Comparison of ENCODE assay signal across 8 cellular contexts in the genomic region with DNA sequence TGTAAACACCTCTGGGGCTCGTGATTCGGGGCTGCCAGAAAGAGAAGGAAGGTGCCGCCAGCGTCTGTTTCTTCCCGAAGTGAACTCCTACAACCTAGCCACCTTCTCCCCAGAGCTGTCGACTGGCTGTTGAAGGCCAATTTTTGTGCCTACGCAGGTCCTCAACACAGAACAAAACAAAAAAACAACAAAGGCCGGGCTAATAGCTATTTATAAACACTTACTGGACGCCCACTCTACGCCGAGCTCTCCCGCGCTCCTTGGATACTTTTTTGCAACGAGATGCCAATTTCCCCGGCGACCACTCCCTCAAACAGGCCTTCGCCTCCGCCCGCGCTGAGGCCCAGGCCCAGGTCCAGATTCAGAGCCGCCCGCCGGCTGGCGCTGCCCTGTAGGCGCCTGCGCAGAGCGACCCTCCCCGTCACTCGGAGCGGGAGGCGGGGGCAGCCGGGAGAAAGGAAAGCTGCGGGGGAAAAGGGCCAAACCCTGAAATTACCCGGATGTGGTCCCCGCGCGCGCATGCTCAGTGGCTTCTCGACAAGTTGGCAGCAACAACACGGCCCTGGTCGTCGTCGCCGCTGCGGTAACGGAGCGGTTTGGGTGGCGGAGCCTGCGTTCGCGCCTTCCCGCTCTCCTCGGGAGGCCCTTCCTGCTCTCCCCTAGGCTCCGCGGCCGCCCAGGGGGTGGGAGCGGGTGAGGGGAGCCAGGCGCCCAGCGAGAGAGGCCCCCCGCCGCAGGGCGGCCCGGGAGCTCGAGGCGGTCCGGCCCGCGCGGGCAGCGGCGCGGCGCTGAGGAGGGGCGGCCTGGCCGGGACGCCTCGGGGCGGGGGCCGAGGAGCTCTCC. TPM values are rescaled to one million over a fixed set of nuclear protein-coding genes. Genes with fewer than 3 reads are reported as not detected.
DNase-seq lines count a peak whose midpoint lies in the region; ATAC-seq and TF ChIP-seq lines count a peak whose summit lies in the region.

A gene (plus strand): TSS at position 520 of the 843 bp plus-strand sequence. CDS start 16,834 bp downstream, outside the sequence.

- peak within 1 kb of the TSS; percentile 93 for H3K9ac ChIP-seq in H9 (ENCODE audit: extremely low read depth, insufficient read length, low read length)

- no peak within 1 kb of the TSS for H4K5ac ChIP-seq in H9 (ENCODE audit: insufficient read length, low read depth, low read length)

- H2BK15ac ChIP-seq in H9 (ENCODE audit: low read depth, low read length) = no peak within 1 kb of the TSS

- no peaks in the 10 kb centered on the region for H3K79me1 ChIP-seq in H9 (ENCODE audit: insufficient read depth, low read depth, low read length, poor library complexity, severe bottlenecking)

- no peak within 1 kb of the TSS for H4K91ac ChIP-seq in H9 (ENCODE audit: insufficient read length, low read depth, low read length)

- peak within 1 kb of the TSS; percentile 21 for H3K27ac ChIP-seq in H9 (ENCODE audit: insufficient read length, low read depth, low read length)

- H2BK5ac ChIP-seq in H9 (ENCODE audit: insufficient read length, low read length) = no peak within 1 kb of the TSS

- H3K4me3 ChIP-seq in fibroblast of pulmonary artery (replicated peaks; ENCODE audit: low read depth, low read length) = peak within 1 kb of the TSS; percentile 91

- H3K23me2 ChIP-seq in H9 (ENCODE audit: insufficient read length, low read depth, low read length, poor library complexity, severe bottlenecking) = peaks cover 7% of the 10 kb centered on the region

- H3K4me1 ChIP-seq in H9 (ENCODE audit: insufficient read depth, low read length) = peaks cover 3% of the 10 kb centered on the region

- peaks cover 32% of the 10 kb centered on the region; the same call in 1 of the 2 replicates for H3K79me2 ChIP-seq in H9 (ENCODE audit: insufficient read depth, low read length)

- H2AK5ac ChIP-seq in H9 (ENCODE audit: insufficient read length, low read length) = no peak within 1 kb of the TSS

- peak within 1 kb of the TSS; percentile 87 for H3K4me2 ChIP-seq in H9 (ENCODE audit: insufficient read depth, insufficient read length, low read length)

- H2BK12ac ChIP-seq in H9 (ENCODE audit: insufficient read length, low read depth, low read length) = no peak within 1 kb of the TSS

- no peak within 1 kb of the TSS for H2BK120ac ChIP-seq in H9 (ENCODE audit: low read depth, low read length, poor library complexity, severe bottlenecking)

- H3K27me3 Mint-ChIP-seq in H9 (ENCODE audit: low read depth) = no peaks in the 10 kb centered on the region
- H3K27me3 Mint-ChIP-seq in nephron (ENCODE audit: low read depth) = no peaks in the 10 kb centered on the region

- H3K27ac Mint-ChIP-seq in H9 (peak within 1 kb of the TSS; percentile 97 to 99 (median 99)), nephron (peak within 1 kb of the TSS; percentile 99 to 100 (median 100))

- no peak within 1 kb of the TSS for H3K4ac ChIP-seq in H9 (ENCODE audit: low read depth, low read length)

- no peak within 1 kb of the TSS for H3K56ac ChIP-seq in H9 (ENCODE audit: insufficient read length, low read depth, low read length)

- no peak within 1 kb of the TSS for H3K23ac ChIP-seq in H9 (ENCODE audit: insufficient read length, low read depth, low read length)

- peak; percentile 83 for ATAC-seq in stimulated activated naive CD8-positive, alpha-beta T cell treated with anti-CD3 and anti-CD28 coated beads, Interleukin-15, Interleukin-2, amounts not matched to agents 100 U/mL and 50 U/mL, for 24 hours

- no peak within 1 kb of the TSS for H3T11ph ChIP-seq in H9 (ENCODE audit: low read length)

- H2BK20ac ChIP-seq in H9 (ENCODE audit: low read depth, low read length, poor library complexity, severe bottlenecking) = no peak within 1 kb of the TSS

- no peaks in the 10 kb centered on the region for H3K27me3 ChIP-seq in H9 (ENCODE audit: insufficient read depth, low read length)

- DNase-seq in ELR (ENCODE audit: low read depth) (peak; percentile 95), H9 (peak; percentile 98), M059J (ENCODE audit: low read depth) (peak; percentile 93), SHP77 (lab: John Stamatoyannopoulos, UW) (peak; percentile 88 to 94), fibroblast of pulmonary artery (ENCODE audit: low read depth) (peak; percentile 97)
- peak; percentile 99 for DNase-seq in activated effector memory CD4-positive, alpha-beta T cell treated with anti-CD3 and anti-CD28 coated beads, Interleukin-2, amount 50 U/mL, for 16 hours
- DNase-seq in stimulated activated naive CD8-positive, alpha-beta T cell treated with anti-CD3 and anti-CD28 coated beads, Interleukin-15, Interleukin-2, amounts not matched to agents 100 U/mL and 50 U/mL, for 24 hours = peak; percentile 99

- no peak within 1 kb of the TSS for H4K8ac ChIP-seq in H9 (replicated peaks; ENCODE audit: insufficient read length, low read depth, low read length)

- WGBS in H9 (ENCODE audit: extremely low coverage, insufficient read length, low lambda C conversion rate) = no CpG with 5 or more reads among the region's 79 CpGs

- H3K18ac ChIP-seq in H9 (ENCODE audit: insufficient read length, low read depth, low read length) = peak within 1 kb of the TSS; percentile 92

- H3K9me3 Mint-ChIP-seq in H9 (no peaks in the 10 kb centered on the region), nephron (no peaks in the 10 kb centered on the region)

- no peak within 1 kb of the TSS for H2AFZ ChIP-seq in H9 (ENCODE audit: low read length)

- H4K20me1 ChIP-seq in H9 (ENCODE audit: control insufficient read depth, insufficient read depth, insufficient read length) = no peaks in the 10 kb centered on the region

- H3K36me3 Mint-ChIP-seq in H9 (ENCODE audit: insufficient read depth in 1 of 3, low read depth in 3 of 3) = peaks cover 8 to 30% (median 13%) of the 10 kb centered on the region in 3 experiments; a peak in 6 of 7 replicates
- H3K36me3 Mint-ChIP-seq in nephron (ENCODE audit: low read depth) = peaks cover 19% of the 10 kb centered on the region

- H3K4me1 Mint-ChIP-seq in H9 (peaks cover 32 to 56% of the 10 kb centered on the region in 2 experiments), nephron (peaks cover 47% of the 10 kb centered on the region)

- no peaks in the 10 kb centered on the region for H3K9me3 ChIP-seq in H9 (ENCODE audit: control insufficient read depth, low read depth, low read length)

- H3K14ac ChIP-seq in H9 (ENCODE audit: insufficient read depth, low read length) = peak within 1 kb of the TSS; percentile 97

- peak within 1 kb of the TSS; percentile 88 to 98 for H3K4me3 Mint-ChIP-seq in H9
- H3K4me3 Mint-ChIP-seq in nephron = peak within 1 kb of the TSS; percentile 97 to 99 (median 97)

- TF ChIP-seq CTCF in H9 (conservative IDR thresholded peaks at IDR 0.05) (no peak), fibroblast of pulmonary artery (IDR thresholded peaks at IDR 0.05; ENCODE audit: low read length, missing control alignments) (no peak), nephron (IDR thresholded peaks at IDR 0.05; ENCODE audit: unreplicated experiment in 3 of 3) (no peak)

RNA-seq across cellular contexts. Expression of the gene that starts here (rescaled TPM):
- 172 and 179 TPM in 2 replicates for total RNA-seq in H9 (2021)
- total RNA-seq in M059J (2014; rRNA removed; shearing (Covaris generic)) = 73.1 and 110 TPM in 2 replicates

Comparison
In these comparisons a context has a peak if more than half of its experiments do, and no peak if none do; other contexts are left out.
1. Peak in every context shown above with its lines: DNase-seq, ATAC-seq, H3K4me3 ChIP-seq and H3K27ac ChIP-seq.